Comparison of ENCODE assay signal across 27 cellular contexts in the genomic region with DNA sequence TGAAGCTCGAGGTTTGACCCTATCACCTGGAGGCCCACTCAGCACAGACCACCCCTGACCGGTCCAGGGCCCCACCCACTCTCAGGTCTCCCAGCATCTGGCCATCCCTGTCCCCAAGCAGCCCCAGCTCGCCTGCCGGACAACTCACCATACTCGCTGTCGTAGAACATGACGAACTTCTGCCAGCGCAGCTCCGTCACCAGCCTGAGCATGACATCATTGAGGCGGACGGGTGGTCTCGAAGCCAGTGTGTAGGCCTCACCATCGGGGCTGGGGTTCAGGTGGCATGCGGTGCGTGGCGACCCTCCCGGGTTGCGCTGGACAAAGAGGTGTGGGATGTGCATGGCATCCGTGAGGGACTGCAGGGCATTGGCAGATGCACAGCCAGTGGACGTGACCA.
"Had no signal": no experiment of that assay in that cellular context is flagged by ENCODE, and none has a peak within 500 bp of the region (broad histone marks: within the 10 kb centered on the region; RNA-seq: fewer than 3 reads in every experiment).

No MANE protein-coding gene starts in this region.

- H3K4me1 Mint-ChIP-seq: activated CD4-positive, alpha-beta memory T cell treated with anti-CD3 and anti-CD28 coated beads, Interleukin-2, amount 10 ng/mL, durations not matched to agents 7 days and 5 days; activated CD4-positive, alpha-beta T cell treated with anti-CD3 and anti-CD28 coated beads, Interleukin-2, amount 10 ng/mL, durations not matched to agents 7 days and 5 days; central memory CD8-positive, alpha-beta T cell; endodermal cell; immature natural killer cell; memory B cell; naive thymus-derived CD4-positive, alpha-beta T cell; stimulated activated effector memory CD8-positive, alpha-beta T cell treated with anti-CD3 and anti-CD28 coated beads, Interleukin-12 subunit alpha, Interleukin-12 subunit beta, amount 100 ng/mL, for 72 hours; T-helper 17 cell had no signal

- H3K9me3 Mint-ChIP-seq: activated CD4-positive, alpha-beta memory T cell treated with anti-CD3 and anti-CD28 coated beads, Interleukin-2, amount 10 ng/mL, durations not matched to agents 7 days and 5 days; activated CD4-positive, alpha-beta T cell treated with anti-CD3 and anti-CD28 coated beads, Interleukin-2, amount 10 ng/mL, durations not matched to agents 7 days and 5 days; activated naive CD4-positive, alpha-beta T cell treated with anti-CD3 and anti-CD28 coated beads for 36 hours; central memory CD8-positive, alpha-beta T cell; dendritic cell treated with granulocyte-macrophage colony-stimulating factor and Interleukin-4, amounts not matched to agents 40 ng/mL and 50 ng/mL, for 4 days; endodermal cell; immature natural killer cell; stimulated activated effector memory CD8-positive, alpha-beta T cell treated with anti-CD3 and anti-CD28 coated beads, Interleukin-12 subunit alpha, Interleukin-12 subunit beta, amount 100 ng/mL, for 72 hours had no signal

- H3K27ac Mint-ChIP-seq: activated CD4-positive, alpha-beta memory T cell treated with anti-CD3 and anti-CD28 coated beads, Interleukin-2, amount 10 ng/mL, durations not matched to agents 7 days and 5 days; activated CD4-positive, alpha-beta T cell treated with anti-CD3 and anti-CD28 coated beads, Interleukin-2, amount 10 ng/mL, durations not matched to agents 7 days and 5 days; activated naive CD4-positive, alpha-beta T cell treated with anti-CD3 and anti-CD28 coated beads for 36 hours; dendritic cell treated with granulocyte-macrophage colony-stimulating factor and Interleukin-4, amounts not matched to agents 40 ng/mL and 50 ng/mL, for 4 days; endodermal cell; immature natural killer cell; memory B cell; naive thymus-derived CD4-positive, alpha-beta T cell; stimulated activated effector memory CD8-positive, alpha-beta T cell treated with anti-CD3 and anti-CD28 coated beads, Interleukin-12 subunit alpha, Interleukin-12 subunit beta, amount 100 ng/mL, for 72 hours; T-helper 17 cell had no signal

- H3K4me3 Mint-ChIP-seq: activated CD4-positive, alpha-beta memory T cell treated with anti-CD3 and anti-CD28 coated beads, Interleukin-2, amount 10 ng/mL, durations not matched to agents 7 days and 5 days; activated CD4-positive, alpha-beta T cell treated with anti-CD3 and anti-CD28 coated beads, Interleukin-2, amount 10 ng/mL, durations not matched to agents 7 days and 5 days; activated naive CD4-positive, alpha-beta T cell treated with anti-CD3 and anti-CD28 coated beads for 36 hours; central memory CD8-positive, alpha-beta T cell; dendritic cell treated with granulocyte-macrophage colony-stimulating factor and Interleukin-4, amounts not matched to agents 40 ng/mL and 50 ng/mL, for 4 days; endodermal cell; immature natural killer cell; memory B cell; naive thymus-derived CD4-positive, alpha-beta T cell; stimulated activated effector memory CD8-positive, alpha-beta T cell treated with anti-CD3 and anti-CD28 coated beads, Interleukin-12 subunit alpha, Interleukin-12 subunit beta, amount 100 ng/mL, for 72 hours; T-helper 17 cell had no signal

- H3K36me3 Mint-ChIP-seq: immature natural killer cell; memory B cell; naive thymus-derived CD4-positive, alpha-beta T cell; stimulated activated effector memory CD8-positive, alpha-beta T cell treated with anti-CD3 and anti-CD28 coated beads, Interleukin-12 subunit alpha, Interleukin-12 subunit beta, amount 100 ng/mL, for 72 hours had no signal

- ATAC-seq: esophagus mucosa; heart left ventricle; naive thymus-derived CD4-positive, alpha-beta T cell; pancreas; psoas muscle; stimulated activated effector memory CD8-positive, alpha-beta T cell treated with anti-CD3 and anti-CD28 coated beads, Interleukin-12 subunit alpha, Interleukin-12 subunit beta, amount 100 ng/mL, for 72 hours; T-helper 17 cell had no signal

- H3K27me3 Mint-ChIP-seq: activated CD4-positive, alpha-beta T cell treated with anti-CD3 and anti-CD28 coated beads, Interleukin-2, amount 10 ng/mL, durations not matched to agents 7 days and 5 days had no signal

- DNase-seq: activated CD4-positive, alpha-beta memory T cell treated with anti-CD3 and anti-CD28 coated beads, Interleukin-2, amount 10 ng/mL, durations not matched to agents 7 days and 5 days; activated CD4-positive, alpha-beta T cell treated with anti-CD3 and anti-CD28 coated beads for 1 hour; activated CD4-positive, alpha-beta T cell treated with anti-CD3 and anti-CD28 coated beads, Interleukin-2, amount 10 ng/mL, durations not matched to agents 7 days and 5 days; activated CD8-positive, alpha-beta memory T cell treated with anti-CD3 and anti-CD28 coated beads, Interleukin-2, amount 50 U/mL, for 48 hours; activated naive CD4-positive, alpha-beta T cell treated with anti-CD3 and anti-CD28 coated beads for 36 hours; activated T-cell treated with anti-CD3 and anti-CD28 coated beads, Interleukin-2, amount 50 U/mL, for 48 hours; amniotic stem cell; endodermal cell; foreskin fibroblast; immature natural killer cell; kidney; midbrain; naive thymus-derived CD4-positive, alpha-beta T cell; psoas muscle; stimulated activated CD4-positive, alpha-beta T cell treated with anti-CD3 and anti-CD28 coated beads, Interleukin-12 subunit alpha, Interleukin-12 subunit beta, amount 100 ng/mL, for 4 hours; stimulated activated CD4-positive, alpha-beta T cell treated with anti-CD3 and anti-CD28 coated beads, Interleukin-4, amount 100 ng/mL, for 24 hours; T-helper 17 cell; T1000; transverse colon; uterus had no signal
